17 cellular contexts compared by ENCODE assay signal in the genomic region with DNA sequence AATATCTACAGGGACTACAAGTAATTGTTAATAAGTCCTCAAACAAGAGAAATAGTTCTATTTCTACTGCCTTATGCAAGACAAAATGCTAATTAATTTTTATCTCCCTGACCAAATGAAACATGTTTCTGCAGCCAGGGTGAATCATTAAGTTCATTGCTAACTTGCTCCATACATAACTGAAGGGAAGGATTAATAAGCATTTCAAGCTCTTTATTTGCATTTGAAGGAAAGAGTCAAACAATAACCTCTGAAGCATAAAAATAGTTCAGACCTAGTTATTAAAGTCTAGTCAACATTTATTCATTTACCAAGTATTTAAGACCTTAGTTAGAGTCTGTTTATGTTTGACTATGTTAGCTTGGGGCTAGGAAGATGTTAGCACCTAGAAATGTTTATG.
DNase-seq lines count a peak whose midpoint lies in the region; ATAC-seq and TF ChIP-seq lines count a peak whose summit lies in the region.
"Had no signal": no experiment of that assay in that cellular context is flagged by ENCODE, and none has a peak within 500 bp of the region (broad histone marks: within the 10 kb centered on the region; RNA-seq: fewer than 3 reads in every experiment).

No MANE protein-coding gene starts in this region.

- no peaks in the 10 kb centered on the region for H3K36me3 ChIP-seq in adrenal gland (replicated peaks in 1 of 2)
- H3K36me3 ChIP-seq in stomach = no peaks in the 10 kb centered on the region
- H3K36me3 ChIP-seq: upper lobe of left lung had no signal

- no peaks in the 10 kb centered on the region for H3K9me3 ChIP-seq in adrenal gland (replicated peaks in 1 of 3)
- H3K9me3 ChIP-seq in stomach = no peaks in the 10 kb centered on the region
- H3K9me3 ChIP-seq: colonic mucosa, esophagus muscularis mucosa, heart left ventricle, upper lobe of left lung had no signal

- peaks cover 0 to 34% of the 10 kb centered on the region in 2 donors for H3K4me1 ChIP-seq in adrenal gland (replicated peaks in 1 of 2)
- H3K4me1 ChIP-seq in stomach = peaks cover 0 to 18% (median 0%) of the 10 kb centered on the region in 4 donors
- H3K4me1 ChIP-seq: colonic mucosa, upper lobe of left lung had no signal

- H3K27ac Mint-ChIP-seq in HFFc6 = peak overlapping the region; percentile 44; the same call in 1 of the 2 replicates

- no peaks in the 10 kb centered on the region for H3K9me3 Mint-ChIP-seq in HFFc6

- H3K4me3 Mint-ChIP-seq in HFFc6 = no peak overlapping the region

- H3K27ac ChIP-seq in adrenal gland (no peak overlapping the region), stomach (no peak overlapping the region)
- H3K27ac ChIP-seq: colonic mucosa, esophagus muscularis mucosa, heart left ventricle, upper lobe of left lung, VCaP had no signal

- H3K4me3 ChIP-seq in adrenal gland = no peak overlapping the region
- no peak overlapping the region for H3K4me3 ChIP-seq in stomach
- H3K4me3 ChIP-seq: colonic mucosa, esophagus muscularis mucosa, heart left ventricle, upper lobe of left lung had no signal

- TF ChIP-seq POLR2A in adrenal gland (IDR thresholded peaks at IDR 0.05) = no peak
- TF ChIP-seq POLR2A in stomach (IDR thresholded peaks at IDR 0.05) = no peak

- DNase-seq in HFFc6 (peak; percentile 12), M059J (ENCODE audit: low read depth) (peak; percentile 7), kidney tubule cell (ENCODE audit: low spot score) (peak; percentile 79), HPDE6-E6E7 (ENCODE audit: extremely low spot score) (no peak), adrenal gland (no peak), NCI-H510A treated with DMSO at 0.1 percent for 48 hours (lab: John Stamatoyannopoulos, UW) (no peak), stomach (no peak)
- DNase-seq: activated CD8-positive, alpha-beta memory T cell treated with anti-CD3 and anti-CD28 coated beads for 24 hours; activated gamma-delta T cell; colonic mucosa; heart left ventricle; NCI-H2029; NCI-H748 treated with DMSO at 0.1 percent for 48 hours; upper lobe of left lung had no signal

- ATAC-seq in GM19025 (IDR thresholded peaks at IDR 0.05; ENCODE audit: low read depth, unreplicated experiment) = peak; percentile 50
- ATAC-seq: heart left ventricle had no signal

- H3K4me1 Mint-ChIP-seq in HFFc6 (ENCODE audit: low read depth) = peaks cover 28% of the 10 kb centered on the region

- TF ChIP-seq CTCF in HFFc6 (IDR thresholded peaks at IDR 0.05) (no peak), adrenal gland (IDR thresholded peaks at IDR 0.05) (no peak), stomach (IDR thresholded peaks at IDR 0.05) (no peak)

- intact Hi-C loops in adrenal gland (cut with DNase I) (no loop called here), stomach (cut with DNase I; ENCODE audit: low total_unique reads) (no loop called here)

- no peaks in the 10 kb centered on the region for H3K36me3 Mint-ChIP-seq in HFFc6 (ENCODE audit: low read depth)

- H3K27me3 Mint-ChIP-seq in HFFc6 (ENCODE audit: insufficient read depth) = no peaks in the 10 kb centered on the region; the same call in 1 of the 2 replicates

- no peaks in the 10 kb centered on the region for H3K27me3 ChIP-seq in adrenal gland
- no peaks in the 10 kb centered on the region for H3K27me3 ChIP-seq in stomach
- H3K27me3 ChIP-seq: colonic mucosa, esophagus muscularis mucosa, heart left ventricle, upper lobe of left lung had no signal

- TF ChIP-seq EP300 in stomach (IDR thresholded peaks at IDR 0.05) = no peak

Comparison
In these comparisons a context has a peak if more than half of its experiments do, and no peak if none do; other contexts are left out.
1. DNase-seq: peak in HFFc6 (single experiment), M059J (single experiment) and kidney tubule cell (single experiment); none in HPDE6-E6E7 (single experiment), adrenal gland (0 of 7), NCI-H510A treated with DMSO at 0.1 percent for 48 hours (single experiment) and stomach (single experiment).